ENCODE assay signal across 8 cellular contexts in genomic region chr9:34652608-34653007, GRCh38. TPM values are rescaled to one million over a fixed set of nuclear protein-coding genes. Genes with fewer than 3 reads are reported as not detected.
DNase-seq lines count a peak whose midpoint lies in the region; ATAC-seq and TF ChIP-seq lines count a peak whose summit lies in the region.

No MANE protein-coding gene starts in this region.

- H3K4me1 ChIP-seq in Caco-2, result peaks cover 25% of the 10 kb centered on the region
- H3K4me1 ChIP-seq in gastrocnemius medialis, result peaks cover 40 to 49% of the 10 kb centered on the region in 2 donors

- H3K4me1 Mint-ChIP-seq in Caco-2 (ENCODE audit: low read depth, unreplicated experiment), result peaks cover 26% of the 10 kb centered on the region
- H3K4me1 Mint-ChIP-seq in T-helper 17 cell, result peaks cover 46% of the 10 kb centered on the region

- DNase-seq in Caco-2, result no peak
- no peak for DNase-seq in T-helper 17 cell
- peak; percentile 21 for DNase-seq in fibroblast of the aortic adventitia (ENCODE audit: low read depth)
- DNase-seq in gastrocnemius medialis, result no peak
- DNase-seq in NCI-H2107 (lab: John Stamatoyannopoulos, UW), result no peak
- DNase-seq in C1 segment of cervical spinal cord (lab: John Stamatoyannopoulos, UW), result no peak
- no peak for DNase-seq in MV-4-11 (lab: John Stamatoyannopoulos, UW)
- no peak for DNase-seq in stimulated activated naive CD4-positive, alpha-beta T cell (lab: John Stamatoyannopoulos, UW)

- intact Hi-C loops in Caco-2 (cut with micrococcal nuclease; ENCODE audit: unreplicated experiment) (loop anchor here (1.0 to 10.0 kb wide), 4 partner anchors 8 to 52 kb away; partner anchors contain the start of gene SIGMAR1), gastrocnemius medialis (cut with DNase I; ENCODE audit: low total_unique reads) (loop anchor here (1.0 to 5.0 kb wide), 3 partner anchors 13 to 335 kb away; partner anchors contain the start of gene DNAJB5)

- no peak for ATAC-seq in T-helper 17 cell
- peak; percentile 10 to 12 for ATAC-seq in gastrocnemius medialis

- no TSS peak for BruUV-seq in Caco-2 (replicated peaks; lab: Mats Ljungman, UMichigan)

- peak overlapping the region; percentile 62 for H3K27ac Mint-ChIP-seq in Caco-2 (ENCODE audit: unreplicated experiment)
- peak overlapping the region; percentile 87 for H3K27ac Mint-ChIP-seq in T-helper 17 cell

- H3K27me3 ChIP-seq in Caco-2 (replicated peaks; ENCODE audit: control insufficient read depth, insufficient read depth, low read length), result no peaks in the 10 kb centered on the region
- H3K27me3 ChIP-seq in gastrocnemius medialis, result no peaks in the 10 kb centered on the region

- H3K9me3 Mint-ChIP-seq in Caco-2 (ENCODE audit: unreplicated experiment), result no peaks in the 10 kb centered on the region

- H3K4me3 Mint-ChIP-seq in Caco-2 (ENCODE audit: unreplicated experiment) (peak overlapping the region; percentile 66), T-helper 17 cell (peak overlapping the region; percentile 78)

- H3K4me3 ChIP-seq in Caco-2 (ENCODE audit: low read depth, low read length) (peak overlapping the region; percentile 2; the same call in 1 of the 2 replicates), fibroblast of the aortic adventitia (ENCODE audit: low read depth, low read length) (peak overlapping the region; percentile 63), gastrocnemius medialis (peak overlapping the region; percentile 40 to 62 (median 58))

- in situ Hi-C loops in gastrocnemius medialis (cut with MboI; ENCODE audit: low sequenced_read_pairs in 4 of 4), result loop anchor here in 1 of 4 donors (25.0 kb wide), 1 partner anchor 435 kb away; the partner anchor contains the start of genes FANCG and PIGO

- TF ChIP-seq CTCF in Caco-2 (IDR thresholded peaks at IDR 0.05; ENCODE audit: insufficient read depth in 1 of 2, low read depth in 1 of 2, low read length in 1 of 2, severe bottlenecking in 1 of 2, unreplicated experiment in 1 of 2), result no peak
- TF ChIP-seq CTCF in fibroblast of the aortic adventitia (IDR thresholded peaks at IDR 0.05; ENCODE audit: insufficient read depth, low read length), result no peak
- no peak for TF ChIP-seq CTCF in gastrocnemius medialis (IDR thresholded peaks at IDR 0.05 in 4 of 5, conservative IDR thresholded peaks at IDR 0.05 in 1 of 5)

- H3K36me3 ChIP-seq in Caco-2 (ENCODE audit: control insufficient read depth, insufficient read depth, low read length), result no peaks in the 10 kb centered on the region
- peaks cover 0 to 14% of the 10 kb centered on the region in 2 donors for H3K36me3 ChIP-seq in gastrocnemius medialis

- H3K36me3 Mint-ChIP-seq in Caco-2 (ENCODE audit: insufficient read depth, unreplicated experiment), result peaks cover 28% of the 10 kb centered on the region
- peaks cover 8% of the 10 kb centered on the region for H3K36me3 Mint-ChIP-seq in T-helper 17 cell (ENCODE audit: low read depth)

- CTCF ChIA-PET in Caco-2 (lab: Charles Lee), result no interaction called here

- TF ChIP-seq POLR2A in gastrocnemius medialis (IDR thresholded peaks at IDR 0.05), result no peak

- H3K27ac ChIP-seq in gastrocnemius medialis, result peak overlapping the region; percentile 88 to 91 (median 89)

- no peaks in the 10 kb centered on the region for H3K27me3 Mint-ChIP-seq in Caco-2 (ENCODE audit: insufficient read depth, unreplicated experiment)
- H3K27me3 Mint-ChIP-seq in T-helper 17 cell, result no peaks in the 10 kb centered on the region

- POLR2A ChIA-PET in Caco-2 (lab: Charles Lee), result interaction anchor here (2.6 kb wide), 1 partner anchor 15 kb away, joined by 11 read pairs; the partner anchor contains the start of gene SIGMAR1

- no peaks in the 10 kb centered on the region for H3K9me3 ChIP-seq in Caco-2
- H3K9me3 ChIP-seq in T-helper 17 cell (ENCODE audit: control insufficient read depth, low read length, poor library complexity, severe bottlenecking), result no peaks in the 10 kb centered on the region
- no peaks in the 10 kb centered on the region for H3K9me3 ChIP-seq in gastrocnemius medialis

RNA-seq across cellular contexts. Expression of gene IL11RA, which starts 0.6 kb away (rescaled TPM):
- total RNA-seq in Caco-2 (2022), result 5.6 and 7.1 TPM in 2 replicates
- total RNA-seq in T-helper 17 cell, result 100 to 1,000 TPM; 168 to 195 TPM
- total RNA-seq in fibroblast of the aortic adventitia (ENCODE audit: low replicate concordance), result 23.8 and 26.7 TPM in 2 replicates
- total RNA-seq in gastrocnemius medialis, result 10 to 100 TPM in 2 of 4 donors, 1 to 10 TPM in 2; 3.3 to 15.3 (median 11.6) TPM

RNA-seq across cellular contexts. Expression of gene GALT, which starts 6.1 kb away (rescaled TPM):
- total RNA-seq in Caco-2 (2022) (50.1 and 52.0 TPM in 2 replicates), T-helper 17 cell (100 to 1,000 TPM; 155 to 208 TPM), fibroblast of the aortic adventitia (ENCODE audit: low replicate concordance) (22.8 and 26.8 TPM in 2 replicates), gastrocnemius medialis (10 to 100 TPM in 3 of 4 donors, 1 to 10 TPM in 1; 8.1 to 23.6 (median 20.0) TPM)

RNA-seq across cellular contexts. Expression of gene CCL27, which starts 9.8 kb away (rescaled TPM):
- not detected in 2 replicates for total RNA-seq in Caco-2 (2022)
- total RNA-seq in T-helper 17 cell, result not detected
- total RNA-seq in fibroblast of the aortic adventitia (ENCODE audit: low replicate concordance), result not detected in 2 replicates
- total RNA-seq in gastrocnemius medialis, result 1 to 10 TPM in 1 of 4 donors, not detected in 3; 1.7 TPM

RNA-seq across cellular contexts. Expression of gene SIGMAR1, which starts 15.0 kb away (rescaled TPM):
- total RNA-seq in Caco-2 (2022) (102 and 103 TPM in 2 replicates), T-helper 17 cell (10 to 100 TPM; 30.2 to 39.4 TPM), fibroblast of the aortic adventitia (ENCODE audit: low replicate concordance) (71.3 and 97.8 TPM in 2 replicates), gastrocnemius medialis (10 to 100 TPM; 18.9 to 35.7 (median 27.4) TPM)

RNA-seq across cellular contexts. Expression of gene ARID3C, which starts 23.7 kb away (rescaled TPM):
- total RNA-seq in Caco-2 (2022) (not detected in 2 replicates), T-helper 17 cell (under 1 TPM in 1 of 2 donors, not detected in 1; 0.27 TPM), fibroblast of the aortic adventitia (ENCODE audit: low replicate concordance) (0.09 and 0.74 TPM in 2 replicates), gastrocnemius medialis (not detected)

Comparison
In these comparisons a context has a peak if more than half of its experiments do, and no peak if none do; other contexts are left out.
1. H3K4me3 ChIP-seq: peak in every context shown above with its lines; median percentile 63 in fibroblast of the aortic adventitia; 58 in gastrocnemius medialis; 2 in Caco-2.